10 cellular contexts compared by ENCODE assay signal in the genomic region with DNA sequence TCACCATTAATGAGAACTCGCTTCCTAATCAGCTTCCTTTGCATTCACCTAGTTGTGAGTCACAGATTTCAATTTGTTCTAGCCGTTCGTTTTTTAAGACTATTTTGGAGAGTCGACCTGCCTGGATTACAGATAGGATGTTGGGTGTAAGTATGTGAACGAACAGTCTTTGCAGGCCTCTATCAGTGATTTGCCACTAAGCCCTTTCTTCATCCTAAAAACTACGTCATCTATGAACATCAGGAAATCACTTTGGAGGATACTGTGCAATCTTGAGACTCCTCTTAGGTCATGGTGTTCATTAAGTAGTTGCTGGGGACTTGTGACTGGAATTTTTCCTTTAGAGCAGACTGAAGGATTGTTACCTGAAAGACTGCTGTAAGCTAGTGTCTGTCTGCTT. TPM values are rescaled to one million over a fixed set of nuclear protein-coding genes. Genes with fewer than 3 reads are reported as not detected.
DNase-seq lines count a peak whose midpoint lies in the region; TF ChIP-seq lines count a peak whose summit lies in the region.
"Had no signal": no experiment of that assay in that cellular context is flagged by ENCODE, and none has a peak within 500 bp of the region (broad histone marks: within the 10 kb centered on the region; RNA-seq: fewer than 3 reads in every experiment).

No MANE protein-coding gene starts in this region.

- H3K27ac ChIP-seq in KOPT-K1 (ENCODE audit: low read depth, low read length, poor library complexity, severe bottlenecking) (peak overlapping the region; percentile 75), mammary epithelial cell (ENCODE audit: insufficient read depth, low read depth, low read length) (no peak overlapping the region)

- DNase-seq in DMS 273 (lab: John Stamatoyannopoulos, UW; ENCODE audit: unreplicated experiment): peak; percentile 41
- DNase-seq in DMS 273 treated with DMSO at 0.1 percent for 48 hours (lab: John Stamatoyannopoulos, UW): no peak
- DNase-seq in mammary epithelial cell: no peak
- DNase-seq in anterior cingulate cortex (lab: John Stamatoyannopoulos, UW): no peak
- DNase-seq in foreskin melanocyte: no peak
- no peak for DNase-seq in mucosa of gallbladder (ENCODE audit: low spot score)
- DNase-seq: kidney glomerular epithelial cell; stimulated activated CD4-positive, alpha-beta T cell treated with anti-CD3 and anti-CD28 coated beads, Interleukin-4, amount 100 ng/mL, for 4 hours had no signal

- H3K27me3 Mint-ChIP-seq in nephron (ENCODE audit: low read depth): no peaks in the 10 kb centered on the region

- H3K9ac ChIP-seq in mammary epithelial cell (ENCODE audit: insufficient read depth, low read length): peak overlapping the region; percentile 75

- H3K9me3 Mint-ChIP-seq in nephron: no peaks in the 10 kb centered on the region

- whole genome bisulfite sequencing in mammary epithelial cell (ENCODE audit: low coverage, missing lambda C conversion rate): 25% methylated on average over 6 of the region's 6 CpGs

- H3K4me1 Mint-ChIP-seq in nephron: peaks cover 48% of the 10 kb centered on the region

- peak overlapping the region; percentile 21 to 88 (median 58) for H3K27ac Mint-ChIP-seq in nephron

- peak overlapping the region; percentile 85 for H3K4me2 ChIP-seq in mammary epithelial cell (ENCODE audit: insufficient read depth, low read depth, low read length)

- CTCF ChIA-PET in mammary epithelial cell (lab: Charles Lee; ENCODE audit: low non-redundant PET): no interaction called here

- dilution Hi-C loops in mammary epithelial cell (cut with HindIII; ENCODE audit: low sequenced_read_pairs): no loop called here

- no peaks in the 10 kb centered on the region for H4K20me1 ChIP-seq in mammary epithelial cell (ENCODE audit: insufficient read depth, low read length)

- intact Hi-C loops in mammary epithelial cell (cut with micrococcal nuclease): loop anchor here (5.0 kb wide), 1 partner anchor 298 kb away; no protein-coding TSS in a partner anchor

- peaks cover 52% of the 10 kb centered on the region for H3K79me2 ChIP-seq in mammary epithelial cell (ENCODE audit: insufficient read depth, low read length)

- no TSS peak for BruUV-seq in mammary epithelial cell (replicated peaks; lab: Mats Ljungman, UMichigan)

- peaks cover 10% of the 10 kb centered on the region for H3K36me3 Mint-ChIP-seq in nephron (ENCODE audit: low read depth)

- peak overlapping the region; percentile 91 to 97 (median 92) for H3K4me3 Mint-ChIP-seq in nephron

- H3K36me3 ChIP-seq in KOPT-K1 (ENCODE audit: insufficient read depth, low read length): peaks cover 33% of the 10 kb centered on the region
- H3K36me3 ChIP-seq in mammary epithelial cell (ENCODE audit: insufficient read depth, low read length): peaks cover 1% of the 10 kb centered on the region

- in situ Hi-C loops in mammary epithelial cell (cut with MboI; ENCODE audit: low sequenced_read_pairs in 2 of 2): no loop called here

- H3K9me3 ChIP-seq in KOPT-K1 (ENCODE audit: insufficient read depth, low read length, poor library complexity, severe bottlenecking) (no peaks in the 10 kb centered on the region), mammary epithelial cell (replicated peaks; ENCODE audit: insufficient read depth, low read length) (no peaks in the 10 kb centered on the region)

- TF ChIP-seq CTCF in mammary epithelial cell (conservative IDR thresholded peaks at IDR 0.05 in 1 of 2, IDR thresholded peaks at IDR 0.05 in 1 of 2; ENCODE audit: extremely low read depth in 1 of 2, insufficient read depth in 1 of 2, low read depth in 1 of 2, low read length in 2 of 2) (no peak), nephron (IDR thresholded peaks at IDR 0.05; ENCODE audit: unreplicated experiment in 3 of 3) (no peak)

- H2AFZ ChIP-seq in mammary epithelial cell (ENCODE audit: low read depth, low read length): peak overlapping the region; percentile 16

- peaks cover 8% of the 10 kb centered on the region for H3K4me1 ChIP-seq in mammary epithelial cell (ENCODE audit: insufficient read depth, low read length)

- H3K4me3 ChIP-seq in mammary epithelial cell (replicated peaks in 1 of 3; ENCODE audit: insufficient read depth in 1 of 3, low read depth in 2 of 3, low read length in 3 of 3): peak overlapping the region in 2 of 3 experiments; percentile 65 to 79

- no peaks in the 10 kb centered on the region for H3K27me3 ChIP-seq in mammary epithelial cell (ENCODE audit: insufficient read depth, low read length)

RNA-seq across cellular contexts. Expression of gene POLA1, which starts 1.1 kb away (rescaled TPM):
- total RNA-seq in mammary epithelial cell: 10 to 100 TPM in 1 of 2 donors, 1 to 10 TPM in 1; 9.8 to 14.8 TPM
- 3.9 TPM for polyA plus RNA-seq in mammary epithelial cell
- polyA minus RNA-seq in mammary epithelial cell: 7.5 TPM
- total RNA-seq in mucosa of gallbladder: 7.8 TPM

RNA-seq across cellular contexts. Expression of gene PCYT1B, which starts 47.7 kb away (rescaled TPM):
- total RNA-seq in mammary epithelial cell: 10 to 100 TPM; 12.1 to 18.3 TPM
- 17.8 TPM for polyA plus RNA-seq in mammary epithelial cell
- polyA minus RNA-seq in mammary epithelial cell: 17.2 TPM
- total RNA-seq in mucosa of gallbladder: 0.32 TPM
